ENCODE assay signal across 1 cellular context in genomic region chr6:118645395-118645794, GRCh38.
TF ChIP-seq lines count a peak whose summit lies in the region.

No MANE protein-coding gene starts in this region.

TF ChIP-seq in H1, 55 proteins besides CTCF, POLR2A, EP300 and RAD21:
- TF ChIP-seq HDAC6 (IDR thresholded peaks at IDR 0.05; ENCODE audit: low read depth, low read length): no peak
- TF ChIP-seq ATF2 (IDR thresholded peaks at IDR 0.05; ENCODE audit: low read length): no peak
- TF ChIP-seq TAF1 (IDR thresholded peaks at IDR 0.05; ENCODE audit: low read depth, low read length): no peak
- no peak for TF ChIP-seq JUN (IDR thresholded peaks at IDR 0.05; ENCODE audit: low read depth, low read length)
- TF ChIP-seq ATF3 (IDR thresholded peaks at IDR 0.05; ENCODE audit: insufficient read depth, low read depth, low read length): no peak
- TF ChIP-seq E2F6 (IDR thresholded peaks at IDR 0.05): no peak
- no peak for TF ChIP-seq YY1 (IDR thresholded peaks at IDR 0.05; ENCODE audit: low read depth, low read length)
- no peak for TF ChIP-seq SAP30 (IDR thresholded peaks at IDR 0.05; ENCODE audit: insufficient read depth, insufficient replicate concordance, low read length)
- TF ChIP-seq CREB1 (IDR thresholded peaks at IDR 0.05): no peak
- no peak for TF ChIP-seq SP1 (IDR thresholded peaks at IDR 0.05; ENCODE audit: low read depth, low read length)
- TF ChIP-seq SP2 (IDR thresholded peaks at IDR 0.05; ENCODE audit: low read length): no peak
- TF ChIP-seq RBBP5 (IDR thresholded peaks at IDR 0.05; ENCODE audit: borderline replicate concordance, low read depth, low read length): no peak
- no peak for TF ChIP-seq ASH2L (IDR thresholded peaks at IDR 0.05; ENCODE audit: low read length)
